In the genomic region with DNA sequence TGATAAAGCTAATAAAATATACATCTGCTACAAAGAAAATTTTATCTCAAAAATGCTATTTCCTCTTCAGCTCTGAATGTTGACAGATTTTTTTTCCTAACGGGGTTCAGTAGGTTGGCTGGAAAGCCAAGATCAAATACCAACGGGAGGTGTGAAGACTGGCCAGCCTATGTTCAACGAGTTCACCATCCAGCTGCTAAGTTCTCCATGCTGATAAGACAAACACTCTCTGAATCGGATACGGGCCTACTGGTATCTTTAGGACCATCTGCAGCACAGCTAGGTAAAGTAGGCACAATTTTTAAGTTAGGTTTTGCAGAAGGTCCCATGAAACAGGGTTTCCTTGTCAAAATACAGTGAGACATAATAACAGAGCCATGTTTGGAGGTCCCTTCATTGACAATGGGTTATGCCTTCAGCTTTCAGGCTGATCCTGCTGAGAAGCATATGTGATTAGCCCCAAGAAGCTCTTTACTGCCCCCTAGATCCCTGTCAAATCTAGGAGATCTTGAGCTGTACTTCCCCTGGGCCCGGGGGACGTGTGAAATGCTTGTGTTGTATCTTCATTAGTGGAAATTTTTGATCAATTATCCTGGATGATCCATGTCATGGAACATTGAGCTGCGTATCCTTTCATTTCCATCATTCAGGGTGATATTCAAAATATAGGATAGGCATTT, we compare ENCODE assay signal across 11 cellular contexts.
DNase-seq lines count a peak whose midpoint lies in the region; ATAC-seq, FAIRE-seq and TF ChIP-seq lines count a peak whose summit lies in the region.
"Had no signal": no experiment of that assay in that cellular context is flagged by ENCODE, and none has a peak within 500 bp of the region (broad histone marks: within the 10 kb centered on the region; RNA-seq: fewer than 3 reads in every experiment).

No MANE protein-coding gene starts in this region.

- H3K27ac Mint-ChIP-seq in neural progenitor cell, result no peak overlapping the region

- intact Hi-C loops in K562 (cut with micrococcal nuclease) (loop anchor here (10.0 kb wide), 1 partner anchor 48 kb away; no protein-coding TSS in a partner anchor), PC-9 (cut with micrococcal nuclease; ENCODE audit: unreplicated experiment) (no loop called here)

- 0 out of 2 replicates have a peak, but pooled peaks have one; percentile 5 for TF ChIP-seq RAD21 in Ishikawa (IDR thresholded peaks at IDR 0.05; ENCODE audit: low read depth)
- peak in 1 of 2 experiments; percentile 23; a peak in 1 of 4 replicates for TF ChIP-seq RAD21 in K562 (CRISPR knock-in tag; conservative IDR thresholded peaks at IDR 0.05 in 1 of 2, IDR thresholded peaks at IDR 0.05 in 1 of 2)

- peak; percentile 68 for FAIRE-seq in K562 (lab: Jason Lieb, UNC)

- H3K4me3 ChIP-seq in K562 (no peak overlapping the region), neural progenitor cell (no peak overlapping the region), PC-9 (no peak overlapping the region)
- H3K4me3 ChIP-seq: prostate gland had no signal

- H3K4me1 ChIP-seq in K562 (replicated peaks in 1 of 2; ENCODE audit: control insufficient read depth in 2 of 2, insufficient read depth in 2 of 2, low read length in 2 of 2) (no peaks in the 10 kb centered on the region), neural progenitor cell (peaks cover 15% of the 10 kb centered on the region), PC-9 (replicated peaks; ENCODE audit: insufficient read depth) (no peaks in the 10 kb centered on the region)
- H3K4me1 ChIP-seq: prostate gland had no signal

- WGBS in K562 (ENCODE audit: insufficient coverage, low coverage, missing lambda C conversion rate), result 0% methylated on average over 8 of the region's 8 CpGs

- H3F3A ChIP-seq in neural progenitor cell (ENCODE audit: low read depth) (peaks cover 11% of the 10 kb centered on the region), PC-9 (ENCODE audit: insufficient read depth, low read depth) (no peaks in the 10 kb centered on the region)

- H3K9me3 ChIP-seq in K562 (replicated peaks; ENCODE audit: control insufficient read depth, insufficient read depth, low read depth, low read length) (no peaks in the 10 kb centered on the region), neural progenitor cell (ENCODE audit: low read depth) (no peaks in the 10 kb centered on the region), PC-9 (ENCODE audit: insufficient read depth, low read depth) (no peaks in the 10 kb centered on the region)
- H3K9me3 ChIP-seq: prostate gland had no signal

- H3K36me3 ChIP-seq in K562 (ENCODE audit: control insufficient read depth, insufficient read depth, low read length) (no peaks in the 10 kb centered on the region), neural progenitor cell (no peaks in the 10 kb centered on the region), PC-9 (ENCODE audit: low read depth) (no peaks in the 10 kb centered on the region)
- H3K36me3 ChIP-seq: prostate gland had no signal

- in situ Hi-C loops in K562 (cut with MboI), result no loop called here

- H3K27ac ChIP-seq in K562 (ENCODE audit: extremely low read depth, low read depth, low read length) (no peak overlapping the region), neural progenitor cell (no peak overlapping the region), PC-9 (no peak overlapping the region)
- H3K27ac ChIP-seq: prostate gland had no signal

- no peaks in the 10 kb centered on the region for H3K9me2 ChIP-seq in PC-9 (ENCODE audit: insufficient read depth)

- no peak overlapping the region for H3K9ac ChIP-seq in K562 (ENCODE audit: insufficient read depth in 1 of 2, low read depth in 2 of 2, low read length in 2 of 2)
- no peak overlapping the region for H3K9ac ChIP-seq in neural progenitor cell

- no peaks in the 10 kb centered on the region for H3K9me1 ChIP-seq in K562 (ENCODE audit: control insufficient read depth, insufficient read depth, low read length)

- peak; percentile 75 for ATAC-seq in K562
- no peak for ATAC-seq in HG02852 (IDR thresholded peaks at IDR 0.05; ENCODE audit: unreplicated experiment)
- no peak for ATAC-seq in GM18519 (IDR thresholded peaks at IDR 0.05; ENCODE audit: low FRiP score, unreplicated experiment)

- TF ChIP-seq EP300 in Ishikawa (IDR thresholded peaks at IDR 0.05; ENCODE audit: borderline replicate concordance) (no peak), K562 (IDR thresholded peaks at IDR 0.05; ENCODE audit: low read length) (no peak)

- no peaks in the 10 kb centered on the region for H3K9me3 Mint-ChIP-seq in neural progenitor cell

- peak in 2 of 3 experiments; percentile 36 to 38; a peak in 3 of 6 replicates for TF ChIP-seq CTCF in K562 (IDR thresholded peaks at IDR 0.05 in 2 of 3, conservative IDR thresholded peaks at IDR 0.05 in 1 of 3; ENCODE audit: insufficient read depth in 2 of 3, low read depth in 1 of 3, low read length in 3 of 3)
- peak; percentile 49 for TF ChIP-seq CTCF in neural progenitor cell (IDR thresholded peaks at IDR 0.05)
- no peak; the same call in 1 of the 2 replicates for TF ChIP-seq CTCF in PC-9 (conservative IDR thresholded peaks at IDR 0.05)

- POLR2A ChIA-PET in K562 (lab: Yijun Ruan, JAX), result no interaction called here
- POLR2A ChIA-PET in PC-9 (lab: Charles Lee; ENCODE audit: unreplicated experiment), result no interaction called here

- H3K27me3 ChIP-seq in K562 (ENCODE audit: control insufficient read depth in 2 of 2, insufficient read depth in 2 of 2, low read length in 2 of 2) (peaks cover 0 to 5% of the 10 kb centered on the region in 2 experiments; a peak in 2 of 5 replicates), neural progenitor cell (peaks cover 48% of the 10 kb centered on the region), PC-9 (ENCODE audit: insufficient read depth, low read depth) (peaks cover 41% of the 10 kb centered on the region)

- no peak overlapping the region for H3K4me3 Mint-ChIP-seq in neural progenitor cell

- peak; percentile 25 for DNase-seq in NCI-H748 (lab: John Stamatoyannopoulos, UW; ENCODE audit: unreplicated experiment)
- no peak for DNase-seq in NCI-H748 treated with DMSO at 0.1 percent for 48 hours (lab: John Stamatoyannopoulos, UW)
- DNase-seq in K562 (ENCODE audit: extremely low read depth in 1 of 4, low spot score in 3 of 4), result peak; percentile 6 to 32 (median 16)
- peak; percentile 58 for DNase-seq in neural progenitor cell (ENCODE audit: low spot score)
- DNase-seq in PC-9, result no peak
- DNase-seq: activated CD4-positive, alpha-beta T cell treated with anti-CD3 and anti-CD28 coated beads, Interleukin-2, amount 50 U/mL, for 4 hours; NCI-H2227 treated with DMSO at 0.1 percent for 48 hours had no signal

- H3K4me1 Mint-ChIP-seq in neural progenitor cell, result peaks cover 30% of the 10 kb centered on the region

- CTCF ChIA-PET in K562 (lab: Yijun Ruan, JAX; ENCODE audit: low intra/inter-chr PET ratio) (no interaction called here), PC-9 (lab: Charles Lee) (no interaction called here)

- H4K20me1 ChIP-seq in K562 (replicated peaks; ENCODE audit: control insufficient read depth, insufficient read depth, low read length) (no peaks in the 10 kb centered on the region), neural progenitor cell (ENCODE audit: low read depth) (no peaks in the 10 kb centered on the region), PC-9 (ENCODE audit: insufficient read depth) (no peaks in the 10 kb centered on the region)

- TF ChIP-seq POLR2A in K562 (conservative IDR thresholded peaks at IDR 0.05), result no peak

- H2AFZ ChIP-seq in K562 (ENCODE audit: low read depth, low read length) (no peak overlapping the region), neural progenitor cell (replicated peaks) (no peak overlapping the region), PC-9 (no peak overlapping the region)

- H3K27me3 Mint-ChIP-seq in neural progenitor cell (ENCODE audit: insufficient read depth, low read depth), result peaks cover 6% of the 10 kb centered on the region

- H3K4me2 ChIP-seq in K562 (ENCODE audit: insufficient read depth, low read length) (no peak overlapping the region), neural progenitor cell (no peak overlapping the region), PC-9 (no peak overlapping the region)

- H3K79me2 ChIP-seq in K562 (ENCODE audit: control insufficient read depth, insufficient read depth, low read length) (no peaks in the 10 kb centered on the region), neural progenitor cell (ENCODE audit: low read depth) (no peaks in the 10 kb centered on the region), PC-9 (ENCODE audit: low read depth) (no peaks in the 10 kb centered on the region)

- H3K36me3 Mint-ChIP-seq in neural progenitor cell, result no peaks in the 10 kb centered on the region

- BruUV-seq in K562 (replicated peaks; lab: Mats Ljungman, UMichigan), result no TSS peak
- BruUV-seq in PC-9 (replicated peaks; lab: Mats Ljungman, UMichigan), result no TSS peak

TF ChIP-seq in Ishikawa, 13 proteins besides CTCF, POLR2A, EP300 and RAD21 (continues in another document):
- TF ChIP-seq CEBPB (IDR thresholded peaks at IDR 0.05) (no peak), CREB1 (IDR thresholded peaks at IDR 0.05; ENCODE audit: low read depth) (no peak), TAF1 (IDR thresholded peaks at IDR 0.05; ENCODE audit: low read depth) (no peak), NFIC (IDR thresholded peaks at IDR 0.05) (no peak), EGR1 (IDR thresholded peaks at IDR 0.05) (no peak), YY1 (IDR thresholded peaks at IDR 0.05; ENCODE audit: low read depth) (no peak), FOXM1 (IDR thresholded peaks at IDR 0.05; ENCODE audit: borderline replicate concordance, low read depth) (no peak)
- TF ChIP-seq, protein P1, sequence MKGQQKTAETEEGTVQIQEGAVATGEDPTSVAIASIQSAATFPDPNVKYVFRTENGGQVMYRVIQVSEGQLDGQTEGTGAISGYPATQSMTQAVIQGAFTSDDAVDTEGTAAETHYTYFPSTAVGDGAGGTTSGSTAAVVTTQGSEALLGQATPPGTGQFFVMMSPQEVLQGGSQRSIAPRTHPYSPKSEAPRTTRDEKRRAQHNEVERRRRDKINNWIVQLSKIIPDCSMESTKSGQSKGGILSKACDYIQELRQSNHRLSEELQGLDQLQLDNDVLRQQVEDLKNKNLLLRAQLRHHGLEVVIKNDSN (IDR thresholded peaks at IDR 0.05), result no peak

TF ChIP-seq in K562, 482 proteins besides CTCF, POLR2A, EP300 and RAD21:
- TF ChIP-seq TBL1XR1 (IDR thresholded peaks at IDR 0.05; ENCODE audit: low read length in 2 of 2) (no peak), TBP (optimal IDR thresholded peaks at IDR 0.05; ENCODE audit: low read depth, low read length) (no peak), ZFP1 (CRISPR knock-in tag; IDR thresholded peaks at IDR 0.05) (no peak)
- TF ChIP-seq, protein P2, sequence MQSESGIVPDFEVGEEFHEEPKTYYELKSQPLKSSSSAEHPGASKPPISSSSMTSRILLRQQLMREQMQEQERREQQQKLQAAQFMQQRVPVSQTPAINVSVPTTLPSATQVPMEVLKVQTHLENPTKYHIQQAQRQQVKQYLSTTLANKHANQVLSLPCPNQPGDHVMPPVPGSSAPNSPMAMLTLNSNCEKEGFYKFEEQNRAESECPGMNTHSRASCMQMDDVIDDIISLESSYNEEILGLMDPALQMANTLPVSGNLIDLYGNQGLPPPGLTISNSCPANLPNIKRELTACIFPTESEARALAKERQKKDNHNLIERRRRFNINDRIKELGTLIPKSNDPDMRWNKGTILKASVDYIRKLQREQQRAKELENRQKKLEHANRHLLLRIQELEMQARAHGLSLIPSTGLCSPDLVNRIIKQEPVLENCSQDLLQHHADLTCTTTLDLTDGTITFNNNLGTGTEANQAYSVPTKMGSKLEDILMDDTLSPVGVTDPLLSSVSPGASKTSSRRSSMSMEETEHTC (IDR thresholded peaks at IDR 0.05), result no peak

Comparison
In these comparisons a context has a peak if more than half of its experiments do, and no peak if none do; other contexts are left out.
1. DNase-seq: peak in NCI-H748 (single experiment), K562 (4 of 4) and neural progenitor cell (single experiment); none in NCI-H748 treated with DMSO at 0.1 percent for 48 hours (single experiment) and PC-9 (0 of 2).